ENCODE assay signal across 8 cellular contexts in the genomic region with DNA sequence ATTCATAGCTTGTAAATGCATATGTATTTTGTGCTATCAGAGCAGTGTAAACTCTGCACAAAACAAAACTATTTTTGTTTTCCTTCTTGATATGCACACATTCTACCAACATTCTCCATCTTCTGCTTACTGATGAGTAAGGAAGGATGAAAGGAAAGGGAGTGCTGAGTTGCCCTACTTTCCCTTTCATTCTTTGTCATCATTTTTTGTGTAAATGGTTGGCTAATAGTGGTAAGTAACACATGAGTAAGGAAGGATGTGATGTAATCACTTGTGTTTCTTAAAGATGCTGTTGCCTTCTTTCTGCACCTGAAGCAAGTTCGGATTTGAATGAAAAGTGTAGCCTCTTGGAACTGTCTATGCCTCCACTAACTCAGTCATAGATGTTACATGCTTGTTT. TPM values are rescaled to one million over a fixed set of nuclear protein-coding genes. Genes with fewer than 3 reads are reported as not detected.
DNase-seq lines count a peak whose midpoint lies in the region; ATAC-seq, FAIRE-seq and TF ChIP-seq lines count a peak whose summit lies in the region.

No MANE protein-coding gene starts in this region.

- no peak for DNase-seq in GM12891 (ENCODE audit: insufficient read length, low spot score)
- peak; percentile 49 for DNase-seq in SIG-M5 (lab: John Stamatoyannopoulos, UW)
- DNase-seq in kidney tubule cell (ENCODE audit: low spot score) = peak; percentile 82
- no peak for DNase-seq in anterior cingulate cortex (lab: John Stamatoyannopoulos, UW)
- DNase-seq in NCI-H774 (lab: John Stamatoyannopoulos, UW) = no peak
- no peak for DNase-seq in DMS53 (lab: John Stamatoyannopoulos, UW)
- DNase-seq in activated CD4-positive, alpha-beta T cell treated with anti-CD3 and anti-CD28 coated beads, Interleukin-2, amount 50 U/mL, for 48 hours = no peak

- TF ChIP-seq POLR2A in GM12891 (IDR thresholded peaks at IDR 0.05; ENCODE audit: low read depth, low read length) = no peak

- peak; percentile 32 for ATAC-seq in HG02870 (IDR thresholded peaks at IDR 0.05; ENCODE audit: unreplicated experiment)

- peak; percentile 92 for FAIRE-seq in GM12891 (lab: Jason Lieb, UNC)

TF ChIP-seq in GM12891, 5 proteins besides CTCF, POLR2A, EP300 and RAD21:
- TF ChIP-seq SPI1 (IDR thresholded peaks at IDR 0.05; ENCODE audit: low read depth, low read length) (no peak), POU2F2 (IDR thresholded peaks at IDR 0.05; ENCODE audit: low read depth, low read length) (no peak), POLR2AphosphoS5 (IDR thresholded peaks at IDR 0.05; ENCODE audit: low read depth, low read length) (no peak), PAX5 (IDR thresholded peaks at IDR 0.05; ENCODE audit: insufficient read depth, low read length, severe bottlenecking) (no peak), TAF1 (IDR thresholded peaks at IDR 0.05; ENCODE audit: low read depth, low read length) (no peak)

RNA-seq across cellular contexts. Expression of a gene that starts 4.6 kb away (rescaled TPM):
- 5.7 TPM for polyA plus RNA-seq in GM12891 (2012; ENCODE audit: low read depth, missing spikeins)

Comparison
In these comparisons a context has a peak if more than half of its experiments do, and no peak if none do; other contexts are left out.
1. DNase-seq: peak in SIG-M5 (single experiment) and kidney tubule cell (single experiment); none in GM12891 (single experiment), anterior cingulate cortex (0 of 58), NCI-H774 (single experiment), DMS53 (single experiment) and activated CD4-positive, alpha-beta T cell treated with anti-CD3 and anti-CD28 coated beads, Interleukin-2, amount 50 U/mL, for 48 hours (0 of 2).